In the genomic region with DNA sequence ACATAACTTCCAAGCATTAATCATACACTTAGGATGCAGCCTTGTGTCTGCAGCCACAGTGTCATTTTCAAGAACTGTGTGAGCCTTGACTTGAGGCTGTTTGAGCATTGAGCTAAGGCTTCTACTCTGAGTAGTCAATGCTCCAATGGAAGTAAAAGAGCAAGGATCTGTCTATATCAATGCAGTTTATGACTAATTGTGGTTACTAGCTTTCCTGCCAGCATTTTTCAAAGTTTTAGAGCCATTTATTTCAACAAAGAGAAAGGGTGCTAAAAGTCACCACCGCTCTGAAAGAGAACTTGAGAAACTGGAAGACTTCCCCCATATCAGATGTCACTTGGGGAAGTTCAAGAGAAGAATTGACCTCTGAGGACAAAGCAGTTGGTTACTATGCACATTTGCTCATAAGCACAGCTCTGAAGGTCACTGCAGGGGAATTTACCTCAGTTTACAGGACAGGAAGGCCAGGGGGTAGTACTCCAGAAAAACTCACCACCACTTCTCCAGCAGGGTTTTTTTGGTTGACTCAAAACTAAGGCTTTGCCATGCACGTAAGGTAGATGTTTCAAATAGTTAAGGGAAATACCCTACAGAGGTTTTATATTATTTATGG, we compare ENCODE assay signal across 7 cellular contexts. TPM values are rescaled to one million over a fixed set of nuclear protein-coding genes. Genes with fewer than 3 reads are reported as not detected.
DNase-seq lines count a peak whose midpoint lies in the region; ATAC-seq, FAIRE-seq and TF ChIP-seq lines count a peak whose summit lies in the region.

No MANE protein-coding gene starts in this region.

- POLR2A ChIA-PET in H1 (lab: Charles Lee; ENCODE audit: partially characterized antibody), result no interaction called here

- no peak overlapping the region for H3K9ac ChIP-seq in H1 (replicated peaks in 1 of 4; ENCODE audit: extremely low read depth in 1 of 4, low read depth in 3 of 4, low read length in 3 of 4)

- no peaks in the 10 kb centered on the region for H3K9me3 ChIP-seq in H1 (ENCODE audit: insufficient read depth in 2 of 2, low read depth in 1 of 2, low read length in 1 of 2)

- no peak overlapping the region for H3K23ac ChIP-seq in H1 (ENCODE audit: insufficient read length)

- H3K79me1 ChIP-seq in H1 (ENCODE audit: low read depth, low read length), result no peaks in the 10 kb centered on the region

- H2BK15ac ChIP-seq in H1 (ENCODE audit: low read length), result 0 out of 2 replicates have a peak overlapping the region, but pooled peaks have one; percentile 20

- H3K14ac ChIP-seq in H1 (ENCODE audit: insufficient read length), result no peak overlapping the region

- H3K4me2 ChIP-seq in H1 (ENCODE audit: insufficient read depth in 1 of 2, low read depth in 2 of 2, low read length in 2 of 2), result no peak overlapping the region

- no peaks in the 10 kb centered on the region for H3K36me3 ChIP-seq in H1 (ENCODE audit: control insufficient read depth in 2 of 4, insufficient read depth in 4 of 4, low read length in 3 of 4)

- H2AFZ ChIP-seq in H1 (ENCODE audit: low read length), result no peak overlapping the region

- H3K18ac ChIP-seq in H1 (ENCODE audit: extremely low read depth, low read length), result no peak overlapping the region

- no peak overlapping the region for H2BK120ac ChIP-seq in H1 (replicated peaks; ENCODE audit: low read depth, low read length)

- H4K91ac ChIP-seq in H1 (replicated peaks; ENCODE audit: insufficient read length, low read length), result no peak overlapping the region

- H3K27ac ChIP-seq in H1 (ENCODE audit: low read depth, low read length), result no peak overlapping the region
- H3K27ac ChIP-seq in dorsolateral prefrontal cortex, result no peak overlapping the region

- H3K4me3 ChIP-seq in NB4 (ENCODE audit: low read depth, low read length) (peak overlapping the region; percentile 35), H1 (ENCODE audit: extremely low read depth in 1 of 4, insufficient read depth in 2 of 4, low read depth in 3 of 4, low read length in 4 of 4) (no peak overlapping the region), dorsolateral prefrontal cortex (no peak overlapping the region)

- TF ChIP-seq CTCF in NB4 (IDR thresholded peaks at IDR 0.05; ENCODE audit: low read depth, low read length), result no peak
- no peak for TF ChIP-seq CTCF in H1 (IDR thresholded peaks at IDR 0.05; ENCODE audit: control extremely low read depth in 1 of 3, insufficient read depth in 1 of 3, low read depth in 1 of 3, low read length in 3 of 3)
- TF ChIP-seq CTCF in dorsolateral prefrontal cortex (IDR thresholded peaks at IDR 0.05 in 54 of 56, conservative IDR thresholded peaks at IDR 0.05 in 2 of 56; ENCODE audit: low read depth in 1 of 56, partially characterized antibody in 56 of 56), result no peak

- WGBS in H1 (ENCODE audit: extremely low coverage in 1 of 2, insufficient coverage in 1 of 2, insufficient read length in 1 of 2, insufficient replicate concordance in 2 of 2, low coverage in 1 of 2, low lambda C conversion rate in 2 of 2, missing lambda C conversion rate in 1 of 2), 2 experiments, result 90% methylated on average over 2 of the region's 2 CpGs; no CpG with 5 or more reads in 1 of the 2 experiments

- ATAC-seq in GM18520 (IDR thresholded peaks at IDR 0.05; ENCODE audit: unreplicated experiment), result peak; percentile 57
- peak; percentile 77 for ATAC-seq in HG02610 (IDR thresholded peaks at IDR 0.05; ENCODE audit: unreplicated experiment)
- ATAC-seq in Right ventricle myocardium superior (ENCODE audit: poor library complexity), result no peak

- no peaks in the 10 kb centered on the region for H4K20me1 ChIP-seq in H1 (replicated peaks in 1 of 2; ENCODE audit: control insufficient read depth in 1 of 2, insufficient read depth in 2 of 2, low read length in 2 of 2)

- no peak for TF ChIP-seq EP300 in H1 (IDR thresholded peaks at IDR 0.05; ENCODE audit: borderline replicate concordance in 1 of 2, low read depth in 2 of 2, low read length in 2 of 2)

- H2AK5ac ChIP-seq in H1 (ENCODE audit: low read depth, low read length), result no peak overlapping the region

- H3K79me2 ChIP-seq in H1 (ENCODE audit: control insufficient read depth in 1 of 2, insufficient read depth in 2 of 2, low read length in 2 of 2), result no peaks in the 10 kb centered on the region

- H3K27me3 ChIP-seq in H1 (replicated peaks in 1 of 4; ENCODE audit: control insufficient read depth in 3 of 4, extremely low read depth in 1 of 4, insufficient read depth in 3 of 4, low read length in 3 of 4) (no peaks in the 10 kb centered on the region), dorsolateral prefrontal cortex (no peaks in the 10 kb centered on the region)

- intact Hi-C loops in dorsolateral prefrontal cortex (cut with DNase I) (no loop called here), Right ventricle myocardium superior (cut with DNase I) (no loop called here)

- no peak overlapping the region for H2BK12ac ChIP-seq in H1 (ENCODE audit: low read depth, low read length)

- H2BK20ac ChIP-seq in H1 (ENCODE audit: low read length), result no peak overlapping the region

- no peak overlapping the region for H4K8ac ChIP-seq in H1 (ENCODE audit: extremely low read depth, insufficient read depth, low read length)

- H2BK5ac ChIP-seq in H1 (ENCODE audit: low read depth, low read length), result no peak overlapping the region

- FAIRE-seq in H1 (lab: Jason Lieb, UNC), result no peak

- H3K56ac ChIP-seq in H1 (replicated peaks; ENCODE audit: insufficient read length, low read depth, low read length), result no peak overlapping the region

- H3K4me1 ChIP-seq in H1 (replicated peaks in 1 of 4; ENCODE audit: control insufficient read depth in 3 of 4, insufficient read depth in 4 of 4, low read length in 3 of 4), result no peaks in the 10 kb centered on the region

- H3K4ac ChIP-seq in H1 (replicated peaks; ENCODE audit: insufficient read length, low read depth, low read length), result no peak overlapping the region

- TF ChIP-seq RAD21 in H1 (IDR thresholded peaks at IDR 0.05 in 1 of 2, conservative IDR thresholded peaks at IDR 0.05 in 1 of 2; ENCODE audit: low read depth in 2 of 2, low read length in 2 of 2), result no peak

- TF ChIP-seq POLR2A in NB4 (IDR thresholded peaks at IDR 0.05; ENCODE audit: extremely low read depth, insufficient read length) (no peak), H1 (IDR thresholded peaks at IDR 0.05; ENCODE audit: control extremely low read depth in 1 of 2, low read depth in 2 of 2, low read length in 2 of 2) (no peak)

- CTCF ChIA-PET in H1 (lab: Charles Lee; ENCODE audit: partially characterized antibody), result interaction anchor here (1.2 to 1.5 kb wide), 2 partner anchors 9 to 77 kb away, joined by 3 to 4 read pairs; no protein-coding TSS in a partner anchor

- peak; percentile 86 for DNase-seq in NB4 (ENCODE audit: low read depth)
- DNase-seq in H1 (ENCODE audit: low read depth in 1 of 2, low spot score in 2 of 2), result no peak
- no peak for DNase-seq in COLO668 (lab: John Stamatoyannopoulos, UW; ENCODE audit: unreplicated experiment)
- no peak for DNase-seq in dorsolateral prefrontal cortex
- DNase-seq in Right ventricle myocardium superior, result no peak

- H4K5ac ChIP-seq in H1 (ENCODE audit: insufficient read length, low read depth, low read length), result no peak overlapping the region

- no peaks in the 10 kb centered on the region for H3K23me2 ChIP-seq in H1 (ENCODE audit: low read depth, low read length)

TF ChIP-seq in H1, 55 proteins besides CTCF, POLR2A, EP300 and RAD21:
- TF ChIP-seq NRF1 (IDR thresholded peaks at IDR 0.05; ENCODE audit: low read depth, low read length) (no peak), CBX5 (IDR thresholded peaks at IDR 0.05; ENCODE audit: low read depth, low read length) (no peak), SP2 (IDR thresholded peaks at IDR 0.05; ENCODE audit: low read length) (no peak), BCL11A (IDR thresholded peaks at IDR 0.05; ENCODE audit: low read depth in 2 of 2, low read length in 2 of 2) (no peak), PHF8 (conservative IDR thresholded peaks at IDR 0.05; ENCODE audit: low read depth, low read length) (no peak), SIX5 (IDR thresholded peaks at IDR 0.05; ENCODE audit: low read depth, low read length) (no peak), ASH2L (IDR thresholded peaks at IDR 0.05; ENCODE audit: low read length) (no peak), SP4 (IDR thresholded peaks at IDR 0.05; ENCODE audit: low read length) (no peak)
- TF ChIP-seq, protein P1, sequence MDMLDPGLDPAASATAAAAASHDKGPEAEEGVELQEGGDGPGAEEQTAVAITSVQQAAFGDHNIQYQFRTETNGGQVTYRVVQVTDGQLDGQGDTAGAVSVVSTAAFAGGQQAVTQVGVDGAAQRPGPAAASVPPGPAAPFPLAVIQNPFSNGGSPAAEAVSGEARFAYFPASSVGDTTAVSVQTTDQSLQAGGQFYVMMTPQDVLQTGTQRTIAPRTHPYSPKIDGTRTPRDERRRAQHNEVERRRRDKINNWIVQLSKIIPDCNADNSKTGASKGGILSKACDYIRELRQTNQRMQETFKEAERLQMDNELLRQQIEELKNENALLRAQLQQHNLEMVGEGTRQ (IDR thresholded peaks at IDR 0.05; ENCODE audit: low read length), result no peak

RNA-seq across cellular contexts. Expression of gene RGS1, which starts 24.5 kb away (rescaled TPM):
- not detected in 2 replicates for total RNA-seq in H1 (2021; fragmentation: NEBNext Ultra II Directional; extraction: Animal tissue kit (Norgen Biotek cat#: 25700))
- not detected in 2 replicates for polyA plus RNA-seq in H1 (2011; rRNA removed)
- polyA plus RNA-seq in H1 (2011; cell fraction: cytosol; rRNA removed), result not detected
- polyA plus RNA-seq in H1 (2011; cell fraction: nucleus; rRNA removed), result not detected
- not detected in 4 replicates for polyA plus RNA-seq in H1 (2012, experiment 1 of 2)
- not detected for polyA plus RNA-seq in H1 (2012, experiment 2 of 2)
- not detected for polyA plus RNA-seq in H1 (2013, experiment 1 of 2)
- polyA plus RNA-seq in H1 (2013, experiment 2 of 2), result not detected
- not detected in 2 replicates for polyA minus RNA-seq in H1 (2011; rRNA and poly(A)+ RNA removed)
- not detected for polyA minus RNA-seq in H1 (2011; cell fraction: cytosol; rRNA and poly(A)+ RNA removed)
- not detected for polyA minus RNA-seq in H1 (2011; cell fraction: nucleus; rRNA and poly(A)+ RNA removed)
- total RNA-seq in dorsolateral prefrontal cortex, result 100 to 1,000 TPM in 6 of 120 experiments, 10 to 100 TPM in 87, 1 to 10 TPM in 27; 1.8 to 176 (median 19.2) TPM
- 0.65 TPM for total RNA-seq in Right ventricle myocardium superior
